Comparison of ENCODE assay signal across 9 cellular contexts in the genomic region with DNA sequence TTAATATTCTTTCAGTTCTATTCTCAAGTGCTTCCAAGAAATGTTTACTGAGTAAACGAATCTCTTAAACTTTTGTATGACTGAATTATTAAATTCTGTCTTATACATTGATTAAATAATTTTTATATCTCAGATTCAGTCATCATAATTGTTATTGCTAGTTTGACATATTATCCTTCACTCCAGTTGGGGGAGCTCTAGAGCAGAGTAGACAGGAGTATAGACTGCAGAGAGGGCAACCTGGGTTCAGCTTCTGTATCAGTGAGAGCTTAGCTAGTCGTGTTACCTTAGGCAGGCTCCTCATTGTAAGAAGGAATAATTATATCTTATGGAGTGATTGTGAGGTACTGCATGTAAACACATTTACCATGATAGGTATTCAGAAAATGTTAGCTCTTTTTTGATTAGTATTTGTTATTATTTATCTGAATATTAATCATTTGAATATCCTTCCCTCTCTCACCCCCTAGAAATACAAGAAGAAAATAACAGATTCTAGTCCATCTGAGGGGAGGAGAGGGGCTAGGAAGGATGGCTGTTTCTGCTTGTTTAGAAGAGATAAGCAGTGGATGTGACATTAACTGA. TPM values are rescaled to one million over a fixed set of nuclear protein-coding genes. Genes with fewer than 3 reads are reported as not detected.
DNase-seq lines count a peak whose midpoint lies in the region; ATAC-seq, FAIRE-seq and TF ChIP-seq lines count a peak whose summit lies in the region.
"Had no signal": no experiment of that assay in that cellular context is flagged by ENCODE, and none has a peak within 500 bp of the region (broad histone marks: within the 10 kb centered on the region; RNA-seq: fewer than 3 reads in every experiment).

No MANE protein-coding gene starts in this region.

- no peak overlapping the region for H3K4me3 ChIP-seq in astrocyte of the spinal cord (ENCODE audit: low read depth, low read length)
- H3K4me3 ChIP-seq: BLaER1 treated with 17β-estradiol and CSF1 and Interleukin-3, amounts not matched to agents 10 nM and 100 nM had no signal

- TF ChIP-seq CTCF in astrocyte of the spinal cord (IDR thresholded peaks at IDR 0.05; ENCODE audit: low read depth, low read length), result peak; percentile 63

- no peak for FAIRE-seq in GM19239 (lab: Jason Lieb, UNC)

- in situ Hi-C loops in astrocyte of the spinal cord (cut with HindIII; ENCODE audit: low sequenced_read_pairs), result no loop called here

- intact Hi-C loops in left colon (cut with DNase I, micrococcal nuclease), result no loop called here

- ATAC-seq in HG03139 (IDR thresholded peaks at IDR 0.05; ENCODE audit: unreplicated experiment) (peak; percentile 86), left colon (peak; percentile 69)

- DNase-seq in NCI-H1436 (lab: John Stamatoyannopoulos, UW) (peak; percentile 28), NCI-H1436 treated with DMSO at 0.1 percent for 48 hours (lab: John Stamatoyannopoulos, UW) (no peak), GM19239 (ENCODE audit: insufficient read length, low spot score) (peak; percentile 8), NOMO-1 treated with DMSO at 0.1 percent for 48 hours (lab: John Stamatoyannopoulos, UW; ENCODE audit: unreplicated experiment) (peak; percentile 54), astrocyte of the spinal cord (ENCODE audit: low read depth, low spot score) (peak; percentile 35), left colon (no peak), anterior cingulate cortex (lab: John Stamatoyannopoulos, UW) (no peak)

RNA-seq across cellular contexts. Expression of gene ZCWPW2, which starts 31.0 kb away (rescaled TPM):
- total RNA-seq in left colon, result under 1 TPM; 0.42 to 0.98 TPM

RNA-seq across cellular contexts. Expression of gene AZI2, which starts 31.1 kb away (rescaled TPM):
- total RNA-seq in left colon, result 10 to 100 TPM; 43.6 to 58.0 TPM

Comparison
In these comparisons a context has a peak if more than half of its experiments do, and no peak if none do; other contexts are left out.
1. DNase-seq: peak in NCI-H1436 (single experiment), GM19239 (single experiment), NOMO-1 treated with DMSO at 0.1 percent for 48 hours (single experiment) and astrocyte of the spinal cord (single experiment); none in NCI-H1436 treated with DMSO at 0.1 percent for 48 hours (single experiment), left colon (0 of 2) and anterior cingulate cortex (0 of 58).